1 cellular context compared by ENCODE assay signal in the genomic region with DNA sequence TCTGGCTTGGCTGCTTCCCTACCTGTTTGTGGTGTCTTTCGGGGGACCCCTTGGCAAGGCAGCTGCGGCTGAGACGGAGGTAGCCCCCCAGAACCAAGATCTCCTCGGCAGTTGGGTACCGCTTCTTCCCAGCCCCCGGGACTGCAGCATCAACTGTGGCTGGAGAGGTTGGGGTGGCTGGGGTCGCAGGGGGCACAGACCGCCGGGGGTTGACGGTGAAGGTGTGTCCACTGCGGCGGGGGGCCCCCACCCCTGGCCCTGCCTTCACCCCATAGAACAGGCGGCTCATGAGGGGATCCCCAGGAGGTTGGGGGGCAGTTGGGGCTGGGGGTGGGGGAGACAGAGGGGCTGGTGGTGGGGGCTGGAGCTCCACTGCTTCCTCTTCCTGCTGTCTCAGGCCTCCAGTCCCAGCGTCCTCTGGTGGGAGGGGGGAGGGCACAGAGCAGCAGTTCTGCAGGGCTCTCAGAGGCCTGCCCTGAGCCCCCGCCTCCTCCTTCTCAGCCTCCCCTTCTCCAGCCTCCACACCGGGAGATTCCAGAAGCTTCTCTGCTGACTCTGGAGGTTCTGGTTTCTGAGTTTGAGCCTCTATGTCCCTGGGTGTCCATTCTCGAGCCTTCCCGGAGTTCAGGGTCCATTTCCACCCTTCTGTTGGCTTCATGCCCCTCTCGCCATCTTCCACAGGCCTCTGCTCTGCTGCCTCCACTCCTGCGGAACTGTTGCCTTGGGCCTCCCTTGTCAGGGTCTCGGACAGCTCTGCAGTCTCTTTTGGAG.
TF ChIP-seq lines count a peak whose summit lies in the region.

No MANE protein-coding gene starts in this region.

TF ChIP-seq in endothelial cell of umbilical vein, 7 proteins besides CTCF, POLR2A, EP300 and RAD21:
- TF ChIP-seq POLR2AphosphoS5 (IDR thresholded peaks at IDR 0.05; ENCODE audit: insufficient read depth, low read depth, low read length): peak; percentile 46
- no peak for TF ChIP-seq GATA2 (IDR thresholded peaks at IDR 0.05; ENCODE audit: insufficient read depth, insufficient read length, low read depth, low read length)
